Comparison of ENCODE assay signal across 24 cellular contexts in the genomic region with DNA sequence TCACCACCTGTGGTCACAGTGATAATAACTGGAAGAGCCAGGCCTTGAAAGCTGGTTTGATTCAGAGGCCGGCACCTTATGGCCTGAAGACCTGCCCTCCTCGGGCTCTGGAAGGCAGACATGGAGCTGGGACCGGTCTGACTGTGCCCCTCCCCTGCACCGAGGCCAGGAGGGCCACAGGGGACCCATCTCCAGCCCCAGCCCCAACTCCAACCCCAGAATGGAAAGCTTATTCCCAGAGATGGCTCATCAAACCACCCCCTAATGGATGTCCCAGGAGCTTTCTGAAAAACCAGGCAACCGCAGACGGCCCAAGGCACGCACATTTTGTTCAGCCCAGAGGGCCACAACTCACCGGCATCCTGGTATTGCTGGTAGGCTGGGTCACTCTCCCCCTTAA. TPM values are rescaled to one million over a fixed set of nuclear protein-coding genes. Genes with fewer than 3 reads are reported as not detected.
DNase-seq lines count a peak whose midpoint lies in the region; ATAC-seq, FAIRE-seq and TF ChIP-seq lines count a peak whose summit lies in the region.
"Had no signal": no experiment of that assay in that cellular context is flagged by ENCODE, and none has a peak within 500 bp of the region (broad histone marks: within the 10 kb centered on the region; RNA-seq: fewer than 3 reads in every experiment).

No MANE protein-coding gene starts in this region.

- no peak for DNase-seq in activated naive CD4-positive, alpha-beta T cell treated with anti-CD3 and anti-CD28 coated beads for 36 hours
- DNase-seq in activated naive CD4-positive, alpha-beta T cell treated with anti-CD3 and anti-CD28 coated beads, Interleukin-2, amount 10 ng/mL, durations not matched to agents 7 days and 5 days = no peak
- DNase-seq in H7 = peak; percentile 15
- DNase-seq in K562 (ENCODE audit: extremely low read depth in 1 of 4, low spot score in 3 of 4) = no peak
- DNase-seq in stimulated activated effector memory CD8-positive, alpha-beta T cell treated with anti-CD3 and anti-CD28 coated beads, Interleukin-12 subunit alpha, Interleukin-12 subunit beta, amount 100 ng/mL, for 72 hours (ENCODE audit: low spot score in 2 of 2) = no peak
- DNase-seq in GDM1 (lab: John Stamatoyannopoulos, UW) = no peak
- no peak for DNase-seq in EL
- DNase-seq: CD4-positive, CD25-positive, alpha-beta regulatory T cell; DMS153; DND-41; NCI-H1092; NCI-H1417 treated with DMSO at 0.1 percent for 48 hours; NCI-H1694 treated with DMSO at 0.1 percent for 48 hours; NCI-H2081; NCI-H2227 treated with DMSO at 0.1 percent for 48 hours; NCI-H69; SHP77 treated with DMSO at 0.1 percent for 48 hours had no signal

- H3K36me3 Mint-ChIP-seq in activated naive CD4-positive, alpha-beta T cell treated with anti-CD3 and anti-CD28 coated beads for 36 hours (ENCODE audit: low read depth) = peaks cover 41% of the 10 kb centered on the region
- peaks cover 54% of the 10 kb centered on the region for H3K36me3 Mint-ChIP-seq in activated naive CD4-positive, alpha-beta T cell treated with anti-CD3 and anti-CD28 coated beads, Interleukin-2, amount 10 ng/mL, durations not matched to agents 7 days and 5 days
- H3K36me3 Mint-ChIP-seq in stimulated activated effector memory CD8-positive, alpha-beta T cell treated with anti-CD3 and anti-CD28 coated beads, Interleukin-12 subunit alpha, Interleukin-12 subunit beta, amount 100 ng/mL, for 72 hours = peaks cover 96% of the 10 kb centered on the region
- H3K36me3 Mint-ChIP-seq: IgD-negative memory B cell had no signal

- H3K27me3 ChIP-seq in H7 (ENCODE audit: control insufficient read depth, insufficient read depth, low read length) (no peaks in the 10 kb centered on the region), K562 (ENCODE audit: control insufficient read depth in 2 of 2, insufficient read depth in 2 of 2, low read length in 2 of 2) (no peaks in the 10 kb centered on the region)
- H3K27me3 ChIP-seq: BLaER1 had no signal

- no peaks in the 10 kb centered on the region for H3K9me3 Mint-ChIP-seq in activated naive CD4-positive, alpha-beta T cell treated with anti-CD3 and anti-CD28 coated beads for 36 hours
- no peaks in the 10 kb centered on the region for H3K9me3 Mint-ChIP-seq in activated naive CD4-positive, alpha-beta T cell treated with anti-CD3 and anti-CD28 coated beads, Interleukin-2, amount 10 ng/mL, durations not matched to agents 7 days and 5 days
- H3K9me3 Mint-ChIP-seq in stimulated activated effector memory CD8-positive, alpha-beta T cell treated with anti-CD3 and anti-CD28 coated beads, Interleukin-12 subunit alpha, Interleukin-12 subunit beta, amount 100 ng/mL, for 72 hours = no peaks in the 10 kb centered on the region
- H3K9me3 Mint-ChIP-seq: CD4-positive, CD25-positive, alpha-beta regulatory T cell; IgD-negative memory B cell had no signal

- H3K9me3 ChIP-seq in K562 (replicated peaks; ENCODE audit: control insufficient read depth, insufficient read depth, low read depth, low read length) = no peaks in the 10 kb centered on the region
- H3K9me3 ChIP-seq: BLaER1 had no signal

- no peak for TF ChIP-seq CTCF in K562 (IDR thresholded peaks at IDR 0.05 in 2 of 3, conservative IDR thresholded peaks at IDR 0.05 in 1 of 3; ENCODE audit: insufficient read depth in 2 of 3, low read depth in 1 of 3, low read length in 3 of 3)

- TF ChIP-seq POLR2A in K562 (conservative IDR thresholded peaks at IDR 0.05) = no peak

- CTCF ChIA-PET in activated naive CD4-positive, alpha-beta T cell treated with anti-CD3 and anti-CD28 coated beads for 36 hours (lab: Charles Lee) = interaction anchor here (0.6 to 0.9 kb wide), 3 partner anchors 55 to 649 kb away, joined by 3 to 4 read pairs (median 3); no protein-coding TSS in a partner anchor
- CTCF ChIA-PET in activated naive CD4-positive, alpha-beta T cell treated with anti-CD3 and anti-CD28 coated beads, Interleukin-2, amount 10 ng/mL, durations not matched to agents 7 days and 5 days (lab: Charles Lee) = interaction anchor here (2.2 to 2.8 kb wide), 2 partner anchors 12 to 54 kb away, joined by 5 to 21 read pairs; no protein-coding TSS in a partner anchor
- CTCF ChIA-PET in K562 (lab: Yijun Ruan, JAX; ENCODE audit: low intra/inter-chr PET ratio) = no interaction called here

- H3K4me1 ChIP-seq in K562 (replicated peaks in 1 of 2; ENCODE audit: control insufficient read depth in 2 of 2, insufficient read depth in 2 of 2, low read length in 2 of 2) = peaks cover 0 to 3% of the 10 kb centered on the region in 2 experiments; a peak in 2 of 5 replicates

- H3K9me1 ChIP-seq in K562 (ENCODE audit: control insufficient read depth, insufficient read depth, low read length) = peaks cover 3% of the 10 kb centered on the region

- BruUV-seq in K562 (replicated peaks; lab: Mats Ljungman, UMichigan) = no TSS peak

- no peaks in the 10 kb centered on the region for H3K27me3 Mint-ChIP-seq in activated naive CD4-positive, alpha-beta T cell treated with anti-CD3 and anti-CD28 coated beads for 36 hours (ENCODE audit: low read depth)
- H3K27me3 Mint-ChIP-seq in activated naive CD4-positive, alpha-beta T cell treated with anti-CD3 and anti-CD28 coated beads, Interleukin-2, amount 10 ng/mL, durations not matched to agents 7 days and 5 days = no peaks in the 10 kb centered on the region
- H3K27me3 Mint-ChIP-seq: CD4-positive, CD25-positive, alpha-beta regulatory T cell; IgD-negative memory B cell had no signal

- POLR2A ChIA-PET in K562 (lab: Yijun Ruan, JAX) = interaction anchor here (0.6 to 1.3 kb wide), 5 partner anchors 8 to 571 kb away, joined by 3 to 8 read pairs (median 4); no protein-coding TSS in a partner anchor

- no peak for TF ChIP-seq RAD21 in K562 (CRISPR knock-in tag; conservative IDR thresholded peaks at IDR 0.05 in 1 of 2, IDR thresholded peaks at IDR 0.05 in 1 of 2)

- H3K4me3 Mint-ChIP-seq in activated naive CD4-positive, alpha-beta T cell treated with anti-CD3 and anti-CD28 coated beads for 36 hours = no peak overlapping the region
- H3K4me3 Mint-ChIP-seq in activated naive CD4-positive, alpha-beta T cell treated with anti-CD3 and anti-CD28 coated beads, Interleukin-2, amount 10 ng/mL, durations not matched to agents 7 days and 5 days = no peak overlapping the region
- no peak overlapping the region for H3K4me3 Mint-ChIP-seq in stimulated activated effector memory CD8-positive, alpha-beta T cell treated with anti-CD3 and anti-CD28 coated beads, Interleukin-12 subunit alpha, Interleukin-12 subunit beta, amount 100 ng/mL, for 72 hours
- H3K4me3 Mint-ChIP-seq: CD4-positive, CD25-positive, alpha-beta regulatory T cell; IgD-negative memory B cell had no signal

- peak overlapping the region; percentile 37 for H3K27ac Mint-ChIP-seq in activated naive CD4-positive, alpha-beta T cell treated with anti-CD3 and anti-CD28 coated beads for 36 hours
- H3K27ac Mint-ChIP-seq in activated naive CD4-positive, alpha-beta T cell treated with anti-CD3 and anti-CD28 coated beads, Interleukin-2, amount 10 ng/mL, durations not matched to agents 7 days and 5 days = no peak overlapping the region
- H3K27ac Mint-ChIP-seq in stimulated activated effector memory CD8-positive, alpha-beta T cell treated with anti-CD3 and anti-CD28 coated beads, Interleukin-12 subunit alpha, Interleukin-12 subunit beta, amount 100 ng/mL, for 72 hours = peak overlapping the region; percentile 73
- H3K27ac Mint-ChIP-seq: IgD-negative memory B cell had no signal

- no peak for TF ChIP-seq EP300 in K562 (IDR thresholded peaks at IDR 0.05; ENCODE audit: low read length)

- peaks cover 6% of the 10 kb centered on the region; the same call in 1 of the 2 replicates for H4K20me1 ChIP-seq in K562 (replicated peaks; ENCODE audit: control insufficient read depth, insufficient read depth, low read length)

- 97% methylated on average over 8 of the region's 8 CpGs for WGBS in K562 (ENCODE audit: insufficient coverage, low coverage, missing lambda C conversion rate)

- in situ Hi-C loops in K562 (cut with MboI) = no loop called here

- no peaks in the 10 kb centered on the region for H3K4me1 Mint-ChIP-seq in activated naive CD4-positive, alpha-beta T cell treated with anti-CD3 and anti-CD28 coated beads for 36 hours (ENCODE audit: low read depth)
- no peaks in the 10 kb centered on the region for H3K4me1 Mint-ChIP-seq in activated naive CD4-positive, alpha-beta T cell treated with anti-CD3 and anti-CD28 coated beads, Interleukin-2, amount 10 ng/mL, durations not matched to agents 7 days and 5 days
- H3K4me1 Mint-ChIP-seq in stimulated activated effector memory CD8-positive, alpha-beta T cell treated with anti-CD3 and anti-CD28 coated beads, Interleukin-12 subunit alpha, Interleukin-12 subunit beta, amount 100 ng/mL, for 72 hours = peaks cover 18% of the 10 kb centered on the region
- H3K4me1 Mint-ChIP-seq: IgD-negative memory B cell had no signal

- intact Hi-C loops in activated naive CD4-positive, alpha-beta T cell treated with anti-CD3 and anti-CD28 coated beads for 36 hours (cut with micrococcal nuclease) = no loop called here
- intact Hi-C loops in K562 (cut with micrococcal nuclease) = no loop called here

- no peaks in the 10 kb centered on the region for H3K79me2 ChIP-seq in K562 (ENCODE audit: control insufficient read depth, insufficient read depth, low read length)

- H3K36me3 ChIP-seq in H7 (replicated peaks; ENCODE audit: control insufficient read depth, insufficient read depth, low read length) (peaks cover 60% of the 10 kb centered on the region), K562 (ENCODE audit: control insufficient read depth, insufficient read depth, low read length) (peaks cover 98% of the 10 kb centered on the region)

- H3K4me3 ChIP-seq in H7 (ENCODE audit: insufficient read depth, low read depth, low read length) (no peak overlapping the region), K562 (no peak overlapping the region)
- H3K4me3 ChIP-seq: BLaER1 had no signal

- FAIRE-seq in K562 (lab: Jason Lieb, UNC) = no peak
- FAIRE-seq: A204.1, H1 had no signal

- no peak overlapping the region for H2AFZ ChIP-seq in K562 (ENCODE audit: low read depth, low read length)

- H3K4me2 ChIP-seq in K562 (ENCODE audit: insufficient read depth, low read length) = no peak overlapping the region
- H3K4me2 ChIP-seq: BLaER1 had no signal

- H3K27ac ChIP-seq in K562 (ENCODE audit: extremely low read depth, low read depth, low read length) = no peak overlapping the region
- H3K27ac ChIP-seq: BLaER1, HL-60, RWPE1 had no signal

- no peak for ATAC-seq in K562
- no peak for ATAC-seq in stimulated activated effector memory CD8-positive, alpha-beta T cell treated with anti-CD3 and anti-CD28 coated beads, Interleukin-12 subunit alpha, Interleukin-12 subunit beta, amount 100 ng/mL, for 72 hours
- ATAC-seq: Panc1 had no signal

- H3K9ac ChIP-seq in K562 (ENCODE audit: insufficient read depth in 1 of 2, low read depth in 2 of 2, low read length in 2 of 2) = no peak overlapping the region
- H3K9ac ChIP-seq: BLaER1 had no signal

RNA-seq across cellular contexts. Expression of gene PDIA4, which starts 16.8 kb away (rescaled TPM):
- total RNA-seq in activated naive CD4-positive, alpha-beta T cell treated with anti-CD3 and anti-CD28 coated beads for 36 hours = 10 to 100 TPM; 80.2 to 82.8 TPM
- 286 and 335 TPM in 2 replicates for total RNA-seq in H7 (2014; rRNA removed; shearing (Covaris generic))
- 187 and 270 TPM in 2 replicates for total RNA-seq in K562 (2011; cell fraction: chromatin; rRNA removed; ENCODE audit: low replicate concordance)
- total RNA-seq in K562 (2011; cell fraction: nucleolus; rRNA removed) = 352 and 378 TPM in 2 replicates
- 244 and 324 TPM in 2 replicates for total RNA-seq in K562 (2011; cell fraction: nucleoplasm; rRNA removed)
- total RNA-seq in K562 (2014; rRNA removed) (158 and 178 TPM in 2 replicates), K562 (2014; rRNA removed; fragmentation: Illumina TruSeq; extraction: Trizol) (82.7 and 91.5 TPM in 2 replicates), K562 (2015; rRNA removed; fragmentation: Illumina TruSeq; extraction: Trizol) (136 TPM in 2 replicates), K562 (2021) (159 and 161 TPM in 2 replicates)
- polyA plus RNA-seq in K562 (2011; rRNA removed) (146 and 186 TPM in 2 replicates), K562 (2014; fragmentation: Illumina TruSeq; extraction: Trizol) (143 and 175 TPM in 2 replicates), K562 (2014; fragmentation: Nextera tagmentation; extraction: Ambion mirVana) (10 to 100 TPM in 1 of 2 experiments, 1 to 10 TPM in 1; 9.1 to 14.5 TPM), K562 (2014; rRNA removed) (155 and 171 TPM in 2 replicates)
- 107 and 158 TPM in 2 replicates for polyA plus RNA-seq in K562 (2011; cell fraction: cytosol; rRNA removed)
- 149 and 181 TPM in 2 replicates for polyA plus RNA-seq in K562 (2011; cell fraction: nucleus; rRNA removed)
- polyA plus RNA-seq in K562 (2012) = 137 and 177 TPM in 2 replicates
- polyA minus RNA-seq in K562 (2011; rRNA and poly(A)+ RNA removed) = 147 and 177 TPM in 2 replicates
- 90.9 and 121 TPM in 2 replicates for polyA minus RNA-seq in K562 (2011; cell fraction: cytosol; rRNA and poly(A)+ RNA removed)
- 30.0 and 68.5 TPM in 2 replicates for polyA minus RNA-seq in K562 (2011; cell fraction: nucleus; rRNA and poly(A)+ RNA removed)
